Comparison of ENCODE assay signal across 14 cellular contexts in the genomic region with DNA sequence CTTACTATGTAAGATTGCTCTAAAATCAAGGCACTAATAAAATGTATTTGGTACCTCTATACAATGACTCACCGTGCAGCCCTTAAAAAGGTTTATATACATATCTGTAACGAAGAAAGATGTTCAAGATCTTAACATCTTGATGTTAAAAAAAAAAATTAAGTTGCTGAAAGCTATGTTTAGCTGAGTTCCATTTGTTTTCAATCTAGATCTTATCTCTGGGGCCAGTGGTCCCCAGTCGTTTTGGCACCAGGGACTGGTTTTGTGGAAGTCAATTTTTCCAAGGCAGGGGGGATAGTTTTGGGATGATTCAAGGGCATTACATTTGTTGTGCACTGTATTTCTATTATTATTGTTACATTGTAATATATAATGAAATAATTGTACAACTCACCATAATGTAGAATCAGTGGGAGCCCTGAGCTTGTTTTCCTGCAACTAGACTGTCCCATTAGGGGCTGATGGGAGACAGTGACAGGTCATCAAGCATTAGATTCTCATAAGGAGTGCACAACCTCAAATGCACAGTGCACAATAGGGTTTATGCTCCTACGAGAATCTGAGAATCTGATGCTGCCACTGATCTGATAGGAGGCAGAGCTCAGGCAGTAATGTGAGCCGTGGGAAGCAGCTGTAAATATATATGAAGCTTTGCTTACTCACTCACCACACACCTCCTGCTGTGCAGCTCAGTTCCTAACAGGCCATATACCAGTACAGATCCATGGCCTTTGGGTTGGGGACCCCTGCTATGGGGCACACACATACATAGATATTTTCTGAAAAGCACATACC. TPM values are rescaled to one million over a fixed set of nuclear protein-coding genes. Genes with fewer than 3 reads are reported as not detected.
DNase-seq lines count a peak whose midpoint lies in the region; ATAC-seq and TF ChIP-seq lines count a peak whose summit lies in the region.
"Had no signal": no experiment of that assay in that cellular context is flagged by ENCODE, and none has a peak within 500 bp of the region (broad histone marks: within the 10 kb centered on the region; RNA-seq: fewer than 3 reads in every experiment).

No MANE protein-coding gene starts in this region.

- CTCF ChIA-PET in CD8-positive, alpha-beta memory T cell (lab: Charles Lee), result no interaction called here

- H3K4me3 ChIP-seq in HFF-Myc (replicated peaks; ENCODE audit: low read depth, low read length) (no peak overlapping the region), fibroblast of pulmonary artery (replicated peaks; ENCODE audit: low read depth, low read length) (no peak overlapping the region)
- H3K4me3 ChIP-seq in CD8-positive, alpha-beta memory T cell (ENCODE audit: low read length), result no peak overlapping the region

- H3K9me3 Mint-ChIP-seq in CD8-positive, alpha-beta memory T cell, result peaks cover 0 to 3% (median 0%) of the 10 kb centered on the region in 5 donors
- H3K9me3 Mint-ChIP-seq in type B pancreatic cell, result no peaks in the 10 kb centered on the region
- H3K9me3 Mint-ChIP-seq: activated T-cell treated with anti-CD3 and anti-CD28 coated beads, Interleukin-2, amount 50 U/mL, for 4 hours; stimulated activated memory B cell treated with anti-CD40 and anti-IgM and Interleukin-4, amounts not matched to agents 10 μg/mL and 1 μg/mL and 100 μg/mL, for 72 hours had no signal

- POLR2A ChIA-PET in CD8-positive, alpha-beta memory T cell (lab: Charles Lee), result no interaction called here

- no peak overlapping the region for H3K4me3 Mint-ChIP-seq in CD8-positive, alpha-beta memory T cell
- H3K4me3 Mint-ChIP-seq in type B pancreatic cell, result no peak overlapping the region
- H3K4me3 Mint-ChIP-seq: activated T-cell treated with anti-CD3 and anti-CD28 coated beads, Interleukin-2, amount 50 U/mL, for 4 hours; brain; stimulated activated memory B cell treated with anti-CD40 and anti-IgM and Interleukin-4, amounts not matched to agents 10 μg/mL and 1 μg/mL and 100 μg/mL, for 72 hours had no signal

- no peak for TF ChIP-seq CTCF in HFF-Myc (IDR thresholded peaks at IDR 0.05; ENCODE audit: low read depth, low read length, missing control alignments)
- TF ChIP-seq CTCF in fibroblast of pulmonary artery (IDR thresholded peaks at IDR 0.05; ENCODE audit: low read length, missing control alignments), result no peak
- no peak for TF ChIP-seq CTCF in type B pancreatic cell (conservative IDR thresholded peaks at IDR 0.05)

- ATAC-seq in GM19455 (IDR thresholded peaks at IDR 0.05; ENCODE audit: unreplicated experiment), result no peak
- ATAC-seq: activated T-cell treated with anti-CD3 and anti-CD28 coated beads, Interleukin-2, amount 50 U/mL, for 4 hours; stimulated activated memory B cell treated with anti-CD40 and anti-IgM and Interleukin-4, amounts not matched to agents 10 μg/mL and 1 μg/mL and 100 μg/mL, for 72 hours had no signal

- H3K27ac Mint-ChIP-seq in CD8-positive, alpha-beta memory T cell, result peak overlapping the region in 1 of 8 donors; percentile 73
- H3K27ac Mint-ChIP-seq in type B pancreatic cell, result no peak overlapping the region
- H3K27ac Mint-ChIP-seq: brain; progenitor cell of endocrine pancreas; stimulated activated memory B cell treated with anti-CD40 and anti-IgM and Interleukin-4, amounts not matched to agents 10 μg/mL and 1 μg/mL and 100 μg/mL, for 72 hours had no signal

- no peaks in the 10 kb centered on the region for H3K27me3 ChIP-seq in CD8-positive, alpha-beta memory T cell (ENCODE audit: insufficient read depth, low read length, poor library complexity, severe bottlenecking)

- no peak overlapping the region for H3K27ac ChIP-seq in CD8-positive, alpha-beta memory T cell (ENCODE audit: low read depth, low read length)

- peak; percentile 46 for DNase-seq in A172 (ENCODE audit: low spot score)
- peak; percentile 19 for DNase-seq in HFF-Myc (ENCODE audit: extremely low read depth, low read depth)
- peak; percentile 24 for DNase-seq in SW480 (ENCODE audit: low spot score)
- peak; percentile 14 for DNase-seq in fibroblast of pulmonary artery (ENCODE audit: low read depth)
- DNase-seq in NCI-H1105 (lab: John Stamatoyannopoulos, UW), result no peak
- DNase-seq in CD8-positive, alpha-beta memory T cell, result no peak
- no peak for DNase-seq in type B pancreatic cell (ENCODE audit: extremely low spot score, unreplicated experiment)
- DNase-seq: activated CD4-positive, CD25-positive, alpha-beta regulatory T cell treated with anti-CD3 and anti-CD28 coated beads, Interleukin-2, amount 50 U/mL, for 72 hours; activated T-cell treated with anti-CD3 and anti-CD28 coated beads, Interleukin-2, amount 50 U/mL, for 4 hours; stimulated activated CD4-positive, alpha-beta T cell treated with anti-CD3 and anti-CD28 coated beads, Interleukin-2, amount 100 ng/mL, for 24 hours had no signal

- no peaks in the 10 kb centered on the region for H3K36me3 ChIP-seq in CD8-positive, alpha-beta memory T cell (ENCODE audit: insufficient read depth, low read length)

- H3K4me1 ChIP-seq in CD8-positive, alpha-beta memory T cell (ENCODE audit: insufficient read depth, low read length), result no peaks in the 10 kb centered on the region

- H3K4me1 Mint-ChIP-seq in CD8-positive, alpha-beta memory T cell, result no peaks in the 10 kb centered on the region
- no peaks in the 10 kb centered on the region for H3K4me1 Mint-ChIP-seq in type B pancreatic cell (ENCODE audit: unreplicated experiment)
- H3K4me1 Mint-ChIP-seq: brain; stimulated activated memory B cell treated with anti-CD40 and anti-IgM and Interleukin-4, amounts not matched to agents 10 μg/mL and 1 μg/mL and 100 μg/mL, for 72 hours had no signal

- H3K27me3 Mint-ChIP-seq in CD8-positive, alpha-beta memory T cell, result peaks cover 0 to 1% of the 10 kb centered on the region in 2 donors
- H3K27me3 Mint-ChIP-seq in type B pancreatic cell, result peaks cover under 1% of the 10 kb centered on the region
- H3K27me3 Mint-ChIP-seq: progenitor cell of endocrine pancreas; stimulated activated memory B cell treated with anti-CD40 and anti-IgM and Interleukin-4, amounts not matched to agents 10 μg/mL and 1 μg/mL and 100 μg/mL, for 72 hours had no signal

- H3K9me3 ChIP-seq in CD8-positive, alpha-beta memory T cell (ENCODE audit: low read length), result no peaks in the 10 kb centered on the region

- H3K36me3 Mint-ChIP-seq in CD8-positive, alpha-beta memory T cell, result no peaks in the 10 kb centered on the region
- H3K36me3 Mint-ChIP-seq in type B pancreatic cell, result no peaks in the 10 kb centered on the region
- H3K36me3 Mint-ChIP-seq: brain; stimulated activated memory B cell treated with anti-CD40 and anti-IgM and Interleukin-4, amounts not matched to agents 10 μg/mL and 1 μg/mL and 100 μg/mL, for 72 hours had no signal

RNA-seq across cellular contexts. Expression of a gene that starts 27.6 kb away (rescaled TPM):
- total RNA-seq in A172 (2014; rRNA removed; shearing (Covaris generic)), result not detected in 2 replicates
- total RNA-seq in CD8-positive, alpha-beta memory T cell, result under 1 TPM; 0.40 to 0.63 TPM
- 0.10 TPM for polyA plus RNA-seq in CD8-positive, alpha-beta memory T cell
- total RNA-seq in type B pancreatic cell (ENCODE audit: low replicate concordance), result not detected in 2 replicates
- total RNA-seq: progenitor cell of endocrine pancreas had no signal

RNA-seq across cellular contexts. Expression of a gene that starts 48.2 kb away (rescaled TPM):
- total RNA-seq in A172 (2014; rRNA removed; shearing (Covaris generic)), result 29.8 and 33.7 TPM in 2 replicates
- total RNA-seq in CD8-positive, alpha-beta memory T cell, result 10 to 100 TPM; 70.2 to 74.8 TPM
- polyA plus RNA-seq in CD8-positive, alpha-beta memory T cell, result 17.7 TPM
- total RNA-seq in type B pancreatic cell (ENCODE audit: low replicate concordance), result 23.8 and 31.6 TPM in 2 replicates

Comparison
In these comparisons a context has a peak if more than half of its experiments do, and no peak if none do; other contexts are left out.
1. DNase-seq: peak in A172 (single experiment), HFF-Myc (single experiment), SW480 (single experiment) and fibroblast of pulmonary artery (single experiment); none in NCI-H1105 (single experiment), CD8-positive, alpha-beta memory T cell (0 of 5) and type B pancreatic cell (single experiment).